Comparison of ENCODE assay signal across 8 cellular contexts in genomic region chr15:67107014-67107812, GRCh38. TPM values are rescaled to one million over a fixed set of nuclear protein-coding genes. Genes with fewer than 3 reads are reported as not detected.
DNase-seq lines count a peak whose midpoint lies in the region; ATAC-seq and TF ChIP-seq lines count a peak whose summit lies in the region.

No MANE protein-coding gene starts in this region.

- H3K27me3 Mint-ChIP-seq in activated T-helper 2 cell treated with anti-CD3 and anti-CD28 coated beads, Interferon-gamma antibody, Interleukin-2, Interleukin-4, amounts not matched to agents 10 μg/mL and 5 μg/mL and 100 μg/mL, durations not matched to agents 14 hours and 24 hours and 36 hours (ENCODE audit: low read depth): no peaks in the 10 kb centered on the region
- peaks cover 9% of the 10 kb centered on the region for H3K27me3 Mint-ChIP-seq in endothelial cell (ENCODE audit: unreplicated experiment)

- H3K4me3 Mint-ChIP-seq in activated T-helper 2 cell treated with anti-CD3 and anti-CD28 coated beads, Interferon-gamma antibody, Interleukin-2, Interleukin-4, amounts not matched to agents 10 μg/mL and 5 μg/mL and 100 μg/mL, durations not matched to agents 14 hours and 24 hours and 36 hours (ENCODE audit: low read depth): no peak overlapping the region
- H3K4me3 Mint-ChIP-seq in endothelial cell (ENCODE audit: unreplicated experiment): no peak overlapping the region

- H3K36me3 ChIP-seq in ACC112 (ENCODE audit: insufficient read depth, low read length) (peaks cover 15% of the 10 kb centered on the region), colonic mucosa (no peaks in the 10 kb centered on the region), mucosa of descending colon (ENCODE audit: low read depth) (no peaks in the 10 kb centered on the region)

- DNase-seq in HS-5 (ENCODE audit: low read depth): peak; percentile 91
- DNase-seq in colonic mucosa: peak; percentile 65
- peak; percentile 52 to 76 (median 61) for DNase-seq in mucosa of descending colon
- no peak for DNase-seq in anterior cingulate cortex (lab: John Stamatoyannopoulos, UW)
- DNase-seq in activated T-helper 2 cell treated with anti-CD3 and anti-CD28 coated beads, Interferon-gamma antibody, Interleukin-2, Interleukin-4, amounts not matched to agents 10 μg/mL and 5 μg/mL and 100 μg/mL, durations not matched to agents 14 hours and 24 hours and 36 hours (ENCODE audit: low spot score): no peak
- DNase-seq in cerebellar cortex (ENCODE audit: low spot score): no peak
- DNase-seq in endothelial cell (ENCODE audit: low spot score): no peak

- H3K4me3 ChIP-seq in ACC112 (ENCODE audit: low read depth, low read length) (0 out of 2 replicates have a peak overlapping the region, but pooled peaks have one; percentile 2), colonic mucosa (no peak overlapping the region), mucosa of descending colon (no peak overlapping the region)

- H3K4me1 Mint-ChIP-seq in activated T-helper 2 cell treated with anti-CD3 and anti-CD28 coated beads, Interferon-gamma antibody, Interleukin-2, Interleukin-4, amounts not matched to agents 10 μg/mL and 5 μg/mL and 100 μg/mL, durations not matched to agents 14 hours and 24 hours and 36 hours (ENCODE audit: low read depth): peaks cover 68% of the 10 kb centered on the region
- H3K4me1 Mint-ChIP-seq in endothelial cell (ENCODE audit: unreplicated experiment): peaks cover 42% of the 10 kb centered on the region

- peak overlapping the region in 1 of 2 donors; percentile 59 for H3K9ac ChIP-seq in colonic mucosa (ENCODE audit: low read depth in 2 of 2, low read length in 2 of 2)

- intact Hi-C loops in colonic mucosa (cut with DNase I) (no loop called here), mucosa of descending colon (cut with DNase I, micrococcal nuclease) (no loop called here)
- intact Hi-C loops in activated T-helper 2 cell treated with anti-CD3 and anti-CD28 coated beads, Interferon-gamma antibody, Interleukin-2, Interleukin-4, amounts not matched to agents 10 μg/mL and 5 μg/mL and 100 μg/mL, durations not matched to agents 14 hours and 24 hours and 36 hours (cut with micrococcal nuclease): no loop called here

- peak overlapping the region; percentile 99 for H3K27ac ChIP-seq in ACC112 (ENCODE audit: low read depth, low read length)
- H3K27ac ChIP-seq in colonic mucosa: peak overlapping the region; percentile 67

- H3K9me3 Mint-ChIP-seq in activated T-helper 2 cell treated with anti-CD3 and anti-CD28 coated beads, Interferon-gamma antibody, Interleukin-2, Interleukin-4, amounts not matched to agents 10 μg/mL and 5 μg/mL and 100 μg/mL, durations not matched to agents 14 hours and 24 hours and 36 hours: peaks cover 9% of the 10 kb centered on the region
- H3K9me3 Mint-ChIP-seq in endothelial cell (ENCODE audit: unreplicated experiment): no peaks in the 10 kb centered on the region

- peak; percentile 85 for ATAC-seq in mucosa of descending colon

- H3K9me3 ChIP-seq in colonic mucosa: no peaks in the 10 kb centered on the region
- H3K9me3 ChIP-seq in mucosa of descending colon: peaks cover 5% of the 10 kb centered on the region

- peaks cover 69% of the 10 kb centered on the region for H3K4me1 ChIP-seq in ACC112 (ENCODE audit: control insufficient read depth, insufficient read depth, low read length, unreplicated experiment)
- H3K4me1 ChIP-seq in colonic mucosa: peaks cover 16% of the 10 kb centered on the region
- peaks cover 45% of the 10 kb centered on the region for H3K4me1 ChIP-seq in mucosa of descending colon (ENCODE audit: low read depth)

- no peak overlapping the region for H2AFZ ChIP-seq in ACC112 (ENCODE audit: low read length, unreplicated experiment)

- no peaks in the 10 kb centered on the region for H3K27me3 ChIP-seq in ACC112 (ENCODE audit: insufficient read depth, low read length)
- H3K27me3 ChIP-seq in colonic mucosa: no peaks in the 10 kb centered on the region

- no peak for TF ChIP-seq CTCF in colonic mucosa (IDR thresholded peaks at IDR 0.05)
- no peak for TF ChIP-seq CTCF in mucosa of descending colon (IDR thresholded peaks at IDR 0.05)
- no peak for TF ChIP-seq CTCF in endothelial cell (IDR thresholded peaks at IDR 0.05; ENCODE audit: unreplicated experiment)

- no peak overlapping the region for H3K27ac Mint-ChIP-seq in activated T-helper 2 cell treated with anti-CD3 and anti-CD28 coated beads, Interferon-gamma antibody, Interleukin-2, Interleukin-4, amounts not matched to agents 10 μg/mL and 5 μg/mL and 100 μg/mL, durations not matched to agents 14 hours and 24 hours and 36 hours
- no peak overlapping the region for H3K27ac Mint-ChIP-seq in endothelial cell (ENCODE audit: unreplicated experiment)

- peaks cover 59% of the 10 kb centered on the region for H3K36me3 Mint-ChIP-seq in activated T-helper 2 cell treated with anti-CD3 and anti-CD28 coated beads, Interferon-gamma antibody, Interleukin-2, Interleukin-4, amounts not matched to agents 10 μg/mL and 5 μg/mL and 100 μg/mL, durations not matched to agents 14 hours and 24 hours and 36 hours (ENCODE audit: low read depth)
- H3K36me3 Mint-ChIP-seq in endothelial cell (ENCODE audit: low read depth, unreplicated experiment): no peaks in the 10 kb centered on the region

- peaks cover 81% of the 10 kb centered on the region for H3K79me2 ChIP-seq in ACC112 (ENCODE audit: control insufficient read depth, insufficient read depth, low read length, unreplicated experiment)

RNA-seq across cellular contexts. Expression of gene SMAD3, which starts 41.8 kb away (rescaled TPM):
- total RNA-seq in colonic mucosa: 10 to 100 TPM; 38.6 to 62.1 TPM
- 10 to 100 TPM; 38.5 to 76.3 (median 44.9) TPM for total RNA-seq in mucosa of descending colon
- total RNA-seq in activated T-helper 2 cell treated with anti-CD3 and anti-CD28 coated beads, Interferon-gamma antibody, Interleukin-2, Interleukin-4, amounts not matched to agents 10 μg/mL and 5 μg/mL and 100 μg/mL, durations not matched to agents 14 hours and 24 hours and 36 hours: 25.2 and 28.1 TPM in 2 replicates
- total RNA-seq in endothelial cell (ENCODE audit: unreplicated experiment): 8.2 TPM

Comparison
In these comparisons a context has a peak if more than half of its experiments do, and no peak if none do; other contexts are left out.
1. DNase-seq: peak in HS-5 (single experiment), colonic mucosa (single experiment) and mucosa of descending colon (3 of 3); none in anterior cingulate cortex (0 of 58), activated T-helper 2 cell treated with anti-CD3 and anti-CD28 coated beads, Interferon-gamma antibody, Interleukin-2, Interleukin-4, amounts not matched to agents 10 μg/mL and 5 μg/mL and 100 μg/mL, durations not matched to agents 14 hours and 24 hours and 36 hours (single experiment), cerebellar cortex (single experiment) and endothelial cell (single experiment).